Comparison of ENCODE assay signal across 10 cellular contexts in the genomic region with DNA sequence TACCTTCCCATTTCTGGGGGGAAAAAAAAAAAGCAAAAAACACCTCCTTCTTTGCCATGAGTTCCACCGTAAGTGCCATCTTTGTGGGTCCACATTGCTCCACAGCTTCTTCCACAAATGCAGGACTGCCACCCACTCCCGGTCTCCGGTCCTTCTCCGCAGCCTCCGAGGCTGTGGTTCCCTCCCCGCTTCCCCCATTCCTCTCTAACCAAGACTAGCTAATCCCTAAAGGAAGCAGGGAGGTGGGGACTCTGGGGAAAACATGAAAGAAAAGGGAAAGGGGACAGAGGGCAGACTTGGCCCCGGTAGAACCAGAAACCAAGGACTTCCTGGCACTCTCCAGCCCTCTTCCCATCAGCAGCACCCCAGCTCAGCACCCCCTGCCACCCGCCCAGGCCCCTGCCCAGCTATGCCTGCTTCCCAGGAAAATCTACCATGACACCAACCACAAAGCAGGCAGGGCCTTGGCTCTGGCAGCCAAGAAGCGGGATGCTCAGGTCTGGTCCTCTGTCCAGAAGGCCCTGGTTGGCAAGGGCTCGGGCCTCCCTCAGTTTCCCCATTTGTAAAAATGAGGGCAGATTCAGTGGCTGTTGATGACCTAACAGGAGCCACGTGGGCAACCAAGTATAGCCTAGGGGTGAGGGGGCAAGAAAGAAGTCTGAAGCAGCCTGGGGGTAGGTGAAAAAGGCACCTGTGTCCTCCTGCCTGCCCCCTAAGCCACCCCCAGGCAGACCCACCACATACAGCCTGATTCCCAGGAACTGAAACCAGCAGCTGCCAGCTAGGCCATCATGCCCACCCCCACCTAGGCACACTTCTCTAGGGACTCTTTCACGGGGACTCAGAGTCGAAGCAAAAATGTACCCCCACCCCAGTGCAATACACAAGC. TPM values are rescaled to one million over a fixed set of nuclear protein-coding genes. Genes with fewer than 3 reads are reported as not detected.
A peak's percentile ranks its signal among the peaks of the same experiment; 100 is the strongest.
DNase-seq lines count a peak whose midpoint lies in the region; ATAC-seq and TF ChIP-seq lines count a peak whose summit lies in the region.
"Had no signal": no experiment of that assay in that cellular context is flagged by ENCODE, and none has a peak within 500 bp of the region (broad histone marks: within the 10 kb centered on the region; RNA-seq: fewer than 3 reads in every experiment).

No MANE protein-coding gene starts in this region.

- H3K79me2 ChIP-seq in hepatocyte = peaks cover 58% of the 10 kb centered on the region

- no peak overlapping the region for H2AFZ ChIP-seq in hepatocyte

- H4K20me1 ChIP-seq in hepatocyte (ENCODE audit: insufficient read depth, poor library complexity, severe bottlenecking) = no peaks in the 10 kb centered on the region

- no peak for DNase-seq in adrenal gland
- no peak for DNase-seq in hepatocyte (ENCODE audit: low spot score)
- DNase-seq in retinal pigment epithelial cell (ENCODE audit: low read depth) = no peak
- no peak for DNase-seq in NCI-H2029 (lab: John Stamatoyannopoulos, UW)
- DNase-seq: amniotic stem cell, DMS53 had no signal

- H3K4me1 ChIP-seq in ES-I3 (ENCODE audit: insufficient read depth, low read length) = peaks cover 28% of the 10 kb centered on the region
- H3K4me1 ChIP-seq in adrenal gland (replicated peaks in 1 of 2) = peaks cover 34 to 43% of the 10 kb centered on the region in 2 donors
- H3K4me1 ChIP-seq in hepatocyte (ENCODE audit: insufficient read depth) = peaks cover 50% of the 10 kb centered on the region

- TF ChIP-seq POLR2A in adrenal gland (IDR thresholded peaks at IDR 0.05) = no peak

- peaks cover 19% of the 10 kb centered on the region; the same call in 1 of the 2 replicates for H3K36me3 ChIP-seq in ES-I3 (ENCODE audit: insufficient read depth, low read length)
- peaks cover 0 to 22% of the 10 kb centered on the region in 2 donors for H3K36me3 ChIP-seq in adrenal gland (replicated peaks in 1 of 2)
- H3K36me3 ChIP-seq in hepatocyte (replicated peaks; ENCODE audit: insufficient read depth, low read depth) = no peaks in the 10 kb centered on the region

- H3K4me3 ChIP-seq in adrenal gland (peak overlapping the region in 2 of 4 donors; percentile 46 to 73), hepatocyte (peak overlapping the region; percentile 42), retinal pigment epithelial cell (ENCODE audit: low read length) (peak overlapping the region; percentile 88)

- peak overlapping the region; percentile 97 for H3K4me2 ChIP-seq in hepatocyte

- H3K9me3 ChIP-seq in ES-I3 (ENCODE audit: control insufficient read depth, insufficient read depth, low read length) (no peaks in the 10 kb centered on the region), adrenal gland (replicated peaks in 1 of 3) (no peaks in the 10 kb centered on the region), hepatocyte (ENCODE audit: low read depth) (no peaks in the 10 kb centered on the region)

- no peaks in the 10 kb centered on the region for H3K9me2 ChIP-seq in hepatocyte (replicated peaks; ENCODE audit: insufficient read depth)

- H3K9ac ChIP-seq in ES-I3 (ENCODE audit: low read depth, low read length) = peak overlapping the region; percentile 84

- intact Hi-C loops in adrenal gland (cut with DNase I) = no loop called here

- WGBS in adrenal gland, 4 donors = 61 to 67% (median 64%) methylated on average over 9 to 13 of the region's 13 CpGs
- WGBS in hepatocyte (ENCODE audit: low lambda C conversion rate, missing lambda C conversion rate) = 43% methylated on average over 11 of the region's 13 CpGs

- peak overlapping the region; percentile 18 to 93 (median 50) for H3K27ac ChIP-seq in adrenal gland
- peak overlapping the region; percentile 95 for H3K27ac ChIP-seq in hepatocyte

- H3K27me3 ChIP-seq in adrenal gland = no peaks in the 10 kb centered on the region
- H3K27me3 ChIP-seq in hepatocyte = no peaks in the 10 kb centered on the region

- ATAC-seq in GM18502 (IDR thresholded peaks at IDR 0.05; ENCODE audit: poor library complexity, unreplicated experiment) = no peak
- no peak for ATAC-seq in HG02678 (IDR thresholded peaks at IDR 0.05; ENCODE audit: unreplicated experiment)
- no peak for ATAC-seq in GM21723 (IDR thresholded peaks at IDR 0.05; ENCODE audit: unreplicated experiment)

- no peak for TF ChIP-seq CTCF in adrenal gland (IDR thresholded peaks at IDR 0.05)
- TF ChIP-seq CTCF in hepatocyte (IDR thresholded peaks at IDR 0.05; ENCODE audit: poor library complexity) = no peak
- no peak for TF ChIP-seq CTCF in retinal pigment epithelial cell (conservative IDR thresholded peaks at IDR 0.05; ENCODE audit: low read depth, low read length)

RNA-seq across cellular contexts. Expression of gene EPHA2, which starts 2.5 kb away (rescaled TPM):
- total RNA-seq in adrenal gland (10 to 100 TPM; 11.8 to 49.5 (median 19.2) TPM), hepatocyte (26.7 and 27.3 TPM in 2 replicates)
- polyA plus RNA-seq in adrenal gland (10 to 100 TPM in 2 of 3 donors, 1 to 10 TPM in 1; 2.7 to 15.3 (median 11.5) TPM), hepatocyte (20.0 and 20.4 TPM in 2 replicates)

RNA-seq across cellular contexts. Expression of gene ARHGEF19, which starts 59.1 kb away (rescaled TPM):
- 10 to 100 TPM; 11.4 to 46.2 (median 23.8) TPM for total RNA-seq in adrenal gland
- polyA plus RNA-seq in adrenal gland = 10 to 100 TPM; 19.1 to 28.2 (median 19.1) TPM
- total RNA-seq in hepatocyte = 15.9 and 21.0 TPM in 2 replicates
- 24.7 and 24.8 TPM in 2 replicates for polyA plus RNA-seq in hepatocyte
